In the genomic region with DNA sequence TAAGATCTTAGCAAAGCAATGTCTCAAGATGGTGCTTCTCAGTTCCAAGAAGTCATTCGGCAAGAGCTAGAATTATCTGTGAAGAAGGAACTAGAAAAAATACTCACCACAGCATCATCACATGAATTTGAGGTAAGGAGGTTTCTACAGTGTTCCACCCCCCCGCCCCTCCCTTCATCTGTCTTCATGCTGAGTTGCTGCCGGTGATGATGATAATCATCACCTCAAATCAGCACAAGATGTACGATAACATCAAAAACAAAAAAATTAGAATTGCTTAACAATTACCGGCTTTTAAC, we compare ENCODE assay signal across 11 cellular contexts. TPM values are rescaled to one million over a fixed set of nuclear protein-coding genes. Genes with fewer than 3 reads are reported as not detected.
DNase-seq lines count a peak whose midpoint lies in the region; ATAC-seq lines count a peak whose summit lies in the region.
"Had no signal": no experiment of that assay in that cellular context is flagged by ENCODE, and none has a peak within 500 bp of the region (broad histone marks: within the 10 kb centered on the region; RNA-seq: fewer than 3 reads in every experiment).

No MANE protein-coding gene starts in this region.

- no peaks in the 10 kb centered on the region for H3K27me3 Mint-ChIP-seq in naive B cell

- no peak overlapping the region for H3K4me3 Mint-ChIP-seq in naive B cell

- ATAC-seq in naive B cell (ENCODE audit: low read depth in 2 of 2) (peak; percentile 23 to 33), HG03196 (IDR thresholded peaks at IDR 0.05; ENCODE audit: unreplicated experiment) (no peak)

- no peaks in the 10 kb centered on the region for H3K9me3 Mint-ChIP-seq in naive B cell

- H3K4me1 Mint-ChIP-seq in naive B cell = peaks cover 29 to 49% (median 34%) of the 10 kb centered on the region in 3 donors

- peak; percentile 26 for DNase-seq in stimulated activated CD8-positive, alpha-beta memory T cell treated with anti-CD3 and anti-CD28 coated beads, Interleukin-15, amount 100 ng/mL, for 1 hour (ENCODE audit: low read depth)
- no peak for DNase-seq in stimulated activated CD8-positive, alpha-beta memory T cell treated with anti-CD3 and anti-CD28 coated beads, Interleukin-4, amount 100 ng/mL, for 48 hours
- peak; percentile 30 to 38 for DNase-seq in activated T-cell treated with anti-CD3 and anti-CD28 coated beads, Interleukin-2, amount 50 U/mL, for 48 hours
- DNase-seq in naive B cell (no peak), cerebellum (ENCODE audit: low spot score) (no peak), NCI-H524 (lab: John Stamatoyannopoulos, UW) (no peak), cerebellar nuclear complex (lab: John Stamatoyannopoulos, UW) (no peak)
- DNase-seq: caudate nucleus, head of caudate nucleus, NCI-H69 had no signal

- peaks cover 2 to 6% of the 10 kb centered on the region in 2 donors for H3K36me3 Mint-ChIP-seq in naive B cell

- peak overlapping the region; percentile 12 to 80 (median 48) for H3K27ac Mint-ChIP-seq in naive B cell

RNA-seq across cellular contexts. Expression of gene UGP2, which starts 14.6 kb away (rescaled TPM):
- polyA plus RNA-seq in naive B cell (ENCODE audit: low read depth in 6 of 6) = 100 to 1,000 TPM in 5 of 6 donors, 10 to 100 TPM in 1; 94.3 to 152 (median 115) TPM
- 52.9 TPM for total RNA-seq in cerebellum

Comparison
In these comparisons a context has a peak if more than half of its experiments do, and no peak if none do; other contexts are left out.
1. DNase-seq: peak in stimulated activated CD8-positive, alpha-beta memory T cell treated with anti-CD3 and anti-CD28 coated beads, Interleukin-15, amount 100 ng/mL, for 1 hour (single experiment) and activated T-cell treated with anti-CD3 and anti-CD28 coated beads, Interleukin-2, amount 50 U/mL, for 48 hours (2 of 2); none in stimulated activated CD8-positive, alpha-beta memory T cell treated with anti-CD3 and anti-CD28 coated beads, Interleukin-4, amount 100 ng/mL, for 48 hours (single experiment), naive B cell (single experiment), cerebellum (single experiment), NCI-H524 (0 of 2) and cerebellar nuclear complex (0 of 2).